Comparison of ENCODE assay signal across 23 cellular contexts in the genomic region with DNA sequence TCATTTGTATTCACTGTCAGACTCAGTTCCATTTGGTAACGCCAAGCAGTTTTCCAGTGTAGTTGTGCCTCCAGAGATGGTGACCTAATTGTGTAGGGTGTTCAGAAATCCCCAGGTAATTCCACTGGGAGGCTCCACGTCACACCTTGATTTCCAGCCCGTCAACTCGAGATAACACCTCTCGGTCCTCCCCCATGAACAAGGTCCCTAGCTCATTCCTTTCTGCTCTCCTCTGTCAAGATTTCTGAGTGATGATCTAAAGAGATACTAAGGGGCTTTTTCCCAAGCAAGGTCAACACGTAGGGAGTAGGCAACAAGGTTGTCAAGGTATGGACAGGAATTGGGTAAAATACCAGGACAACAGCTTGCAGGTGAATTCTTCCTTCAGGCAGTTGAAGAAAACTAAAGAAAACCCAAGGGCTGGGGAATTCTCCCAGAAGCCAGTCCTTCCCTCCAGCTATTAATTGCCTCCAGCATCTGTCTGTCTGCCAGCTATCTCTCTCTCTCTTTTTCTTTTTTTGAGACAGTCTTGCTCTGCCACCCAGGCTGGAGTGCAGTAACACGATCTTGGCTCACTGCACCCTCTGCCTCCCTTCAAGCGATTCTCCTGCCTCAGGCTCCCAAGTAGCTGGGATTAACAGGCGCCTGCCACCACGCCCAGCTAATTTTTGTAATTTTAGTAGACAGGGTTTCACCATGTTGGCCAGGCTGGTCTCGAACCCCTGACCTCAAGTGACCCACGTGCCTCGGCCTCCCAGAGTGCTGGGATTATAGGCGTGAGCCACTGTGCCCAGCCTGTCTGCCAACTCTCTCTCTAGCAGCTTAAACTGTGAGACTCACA. TPM values are rescaled to one million over a fixed set of nuclear protein-coding genes. Genes with fewer than 3 reads are reported as not detected.
A peak's percentile ranks its signal among the peaks of the same experiment; 100 is the strongest.
DNase-seq lines count a peak whose midpoint lies in the region; ATAC-seq and TF ChIP-seq lines count a peak whose summit lies in the region.
"Had no signal": no experiment of that assay in that cellular context is flagged by ENCODE, and none has a peak within 500 bp of the region (broad histone marks: within the 10 kb centered on the region; RNA-seq: fewer than 3 reads in every experiment).

No MANE protein-coding gene starts in this region.

- peak overlapping the region; percentile 62 for H3K27ac ChIP-seq in angular gyrus (ENCODE audit: low read depth, low read length)
- H3K27ac ChIP-seq in layer of hippocampus (ENCODE audit: low read depth, low read length), result peak overlapping the region; percentile 60
- H3K27ac ChIP-seq in gastrocnemius medialis, result peak overlapping the region; percentile 34 to 64 (median 48)
- H3K27ac ChIP-seq: epithelial cell of prostate, neutrophil, tibial nerve had no signal

- H3K27me3 ChIP-seq in layer of hippocampus (ENCODE audit: control insufficient read depth, insufficient read depth, low read length) (no peaks in the 10 kb centered on the region), gastrocnemius medialis (no peaks in the 10 kb centered on the region)
- H3K27me3 ChIP-seq: neutrophil, tibial nerve had no signal

- H3K9me3 ChIP-seq in gastrocnemius medialis, result no peaks in the 10 kb centered on the region
- H3K9me3 ChIP-seq: neutrophil, tibial nerve had no signal

- in situ Hi-C loops in gastrocnemius medialis (cut with MboI; ENCODE audit: low sequenced_read_pairs in 4 of 4), result no loop called here

- peaks cover 0 to 10% of the 10 kb centered on the region in 2 donors for H3K36me3 ChIP-seq in gastrocnemius medialis
- H3K36me3 ChIP-seq: neutrophil had no signal

- ATAC-seq in gastrocnemius medialis, result no peak
- ATAC-seq in HG02938 (IDR thresholded peaks at IDR 0.05; ENCODE audit: unreplicated experiment), result no peak
- ATAC-seq in HG03139 (IDR thresholded peaks at IDR 0.05; ENCODE audit: unreplicated experiment), result no peak
- ATAC-seq in HG03439 (IDR thresholded peaks at IDR 0.05; ENCODE audit: unreplicated experiment), result no peak
- ATAC-seq: activated T-cell treated with anti-CD3 and anti-CD28 coated beads, Interleukin-2, amount 50 U/mL, for 4 hours had no signal

- DNase-seq in NCI-H2171 treated with DMSO at 0.1 percent for 48 hours (lab: John Stamatoyannopoulos, UW) (peak; percentile 59), NCI-H2171 (lab: John Stamatoyannopoulos, UW) (no peak), gastrocnemius medialis (no peak)
- DNase-seq: activated B cell treated with CpG ODN at 0.5 μM for 24 hours; activated CD4-positive, alpha-beta T cell treated with anti-CD3 and anti-CD28 coated beads, Interleukin-2, amount 50 U/mL, for 1 hour; activated gamma-delta T cell treated with Interleukin-2 at 50 U/mL for 16 hours; activated T-cell treated with anti-CD3 and anti-CD28 coated beads, Interleukin-2, amount 50 U/mL, for 4 hours; CD4-positive, alpha-beta T cell; DMS153; NCI-H1105 treated with DMSO at 0.1 percent for 48 hours; NCI-H2029 treated with DMSO at 0.1 percent for 48 hours; NCI-H446; OCI-M1; stimulated activated CD4-positive, alpha-beta T cell treated with anti-CD3 and anti-CD28 coated beads, Interleukin-15, amount 100 ng/mL, for 24 hours; T1000 had no signal

- intact Hi-C loops in gastrocnemius medialis (cut with DNase I; ENCODE audit: low total_unique reads), result no loop called here

- TF ChIP-seq POLR2A in gastrocnemius medialis (IDR thresholded peaks at IDR 0.05), result no peak

- TF ChIP-seq CTCF in gastrocnemius medialis (IDR thresholded peaks at IDR 0.05 in 4 of 5, conservative IDR thresholded peaks at IDR 0.05 in 1 of 5), result no peak

- H3K4me3 ChIP-seq in gastrocnemius medialis, result no peak overlapping the region
- H3K4me3 ChIP-seq: tibial nerve had no signal

- peaks cover 7 to 31% of the 10 kb centered on the region in 2 donors for H3K4me1 ChIP-seq in gastrocnemius medialis

RNA-seq across cellular contexts. Expression of gene GPRC5B, which starts 31.3 kb away (rescaled TPM):
- 10 to 100 TPM; 41.9 to 89.2 (median 71.3) TPM for total RNA-seq in gastrocnemius medialis
